Comparison of ENCODE assay signal across 14 cellular contexts in genomic region chr9:129455151-129455995, GRCh38.
DNase-seq lines count a peak whose midpoint lies in the region; ATAC-seq and TF ChIP-seq lines count a peak whose summit lies in the region.
"Had no signal": no experiment of that assay in that cellular context is flagged by ENCODE, and none has a peak within 500 bp of the region (broad histone marks: within the 10 kb centered on the region; RNA-seq: fewer than 3 reads in every experiment).

No MANE protein-coding gene starts in this region.

- H3K4me3 Mint-ChIP-seq in stimulated activated naive CD8-positive, alpha-beta T cell treated with anti-CD3 and anti-CD28 coated beads, Interleukin-15, Interleukin-2, amounts not matched to agents 100 ng/mL and 50 ng/mL, for 24 hours = no peak overlapping the region
- H3K4me3 Mint-ChIP-seq in Calu3 (ENCODE audit: low read depth, unreplicated experiment) = no peak overlapping the region
- H3K4me3 Mint-ChIP-seq: activated B cell treated with CpG ODN at 0.5 μM for 24 hours; stimulated activated memory B cell treated with anti-CD40 and anti-IgM and Interleukin-4, amounts not matched to agents 10 μg/mL and 1 μg/mL and 100 μg/mL, for 72 hours had no signal

- CTCF ChIA-PET in Calu3 (lab: Charles Lee) = interaction anchor here (0.8 kb wide), 1 partner anchor 120 kb away, joined by 5 read pairs; no protein-coding TSS in a partner anchor

- H3K36me3 ChIP-seq in SJCRH30 = no peaks in the 10 kb centered on the region
- no peaks in the 10 kb centered on the region for H3K36me3 ChIP-seq in hepatocyte (replicated peaks; ENCODE audit: insufficient read depth, low read depth)

- no peak for TF ChIP-seq CTCF in hepatocyte (IDR thresholded peaks at IDR 0.05; ENCODE audit: poor library complexity)
- TF ChIP-seq CTCF in Calu3 (IDR thresholded peaks at IDR 0.05; ENCODE audit: unreplicated experiment) = no peak

- H3K4me3 ChIP-seq in SJCRH30 (no peak overlapping the region), hepatocyte (no peak overlapping the region)

- H3K27me3 Mint-ChIP-seq in stimulated activated naive CD8-positive, alpha-beta T cell treated with anti-CD3 and anti-CD28 coated beads, Interleukin-15, Interleukin-2, amounts not matched to agents 100 ng/mL and 50 ng/mL, for 24 hours = no peaks in the 10 kb centered on the region
- H3K27me3 Mint-ChIP-seq in Calu3 (ENCODE audit: unreplicated experiment) = no peaks in the 10 kb centered on the region

- ATAC-seq in stimulated activated naive CD8-positive, alpha-beta T cell treated with anti-CD3 and anti-CD28 coated beads, Interleukin-15, Interleukin-2, amounts not matched to agents 100 U/mL and 50 U/mL, for 24 hours = no peak
- ATAC-seq in GM21786 (IDR thresholded peaks at IDR 0.05; ENCODE audit: unreplicated experiment) = no peak

- peaks cover 25% of the 10 kb centered on the region for H3K4me1 ChIP-seq in SJCRH30
- peaks cover 52% of the 10 kb centered on the region for H3K4me1 ChIP-seq in hepatocyte (ENCODE audit: insufficient read depth)

- no peaks in the 10 kb centered on the region for H4K20me1 ChIP-seq in hepatocyte (ENCODE audit: insufficient read depth, poor library complexity, severe bottlenecking)

- H3K4me1 Mint-ChIP-seq in stimulated activated naive CD8-positive, alpha-beta T cell treated with anti-CD3 and anti-CD28 coated beads, Interleukin-15, Interleukin-2, amounts not matched to agents 100 ng/mL and 50 ng/mL, for 24 hours (ENCODE audit: low read depth) = peaks cover 45% of the 10 kb centered on the region
- no peaks in the 10 kb centered on the region for H3K4me1 Mint-ChIP-seq in Calu3 (ENCODE audit: low read depth, unreplicated experiment)

- no peaks in the 10 kb centered on the region for H3K9me2 ChIP-seq in hepatocyte (replicated peaks; ENCODE audit: insufficient read depth)

- intact Hi-C loops in Calu3 (cut with micrococcal nuclease; ENCODE audit: unreplicated experiment) = no loop called here

- no peaks in the 10 kb centered on the region for H3K79me2 ChIP-seq in hepatocyte

- DNase-seq in stimulated activated naive CD8-positive, alpha-beta T cell treated with anti-CD3 and anti-CD28 coated beads, Interleukin-15, Interleukin-2, amounts not matched to agents 100 U/mL and 50 U/mL, for 24 hours = no peak
- DNase-seq in SJCRH30 (peak; percentile 63 to 82), hepatocyte (ENCODE audit: low spot score) (no peak), Calu3 (no peak), D341Med (ENCODE audit: low spot score) (no peak), NCI-H1092 (lab: John Stamatoyannopoulos, UW) (no peak)
- DNase-seq: activated B cell treated with CpG ODN at 0.5 μM for 24 hours; activated T-cell treated with anti-CD3 and anti-CD28 coated beads, Interleukin-2, amount 50 U/mL, for 48 hours; kidney; stimulated activated CD4-positive, alpha-beta T cell treated with anti-CD3 and anti-CD28 coated beads, Interleukin-4, amount 100 ng/mL, for 24 hours had no signal

- peak overlapping the region; percentile 55 for H3K4me2 ChIP-seq in hepatocyte

- no peak overlapping the region for H2AFZ ChIP-seq in hepatocyte

- no peak overlapping the region for H3K27ac ChIP-seq in SJCRH30
- H3K27ac ChIP-seq in hepatocyte = peak overlapping the region; percentile 83
- H3K27ac ChIP-seq: C4-2B had no signal

- no peaks in the 10 kb centered on the region for H3K36me3 Mint-ChIP-seq in stimulated activated naive CD8-positive, alpha-beta T cell treated with anti-CD3 and anti-CD28 coated beads, Interleukin-15, Interleukin-2, amounts not matched to agents 100 ng/mL and 50 ng/mL, for 24 hours (ENCODE audit: low read depth)
- peaks cover 7% of the 10 kb centered on the region for H3K36me3 Mint-ChIP-seq in Calu3 (ENCODE audit: insufficient read depth, unreplicated experiment)
- H3K36me3 Mint-ChIP-seq: stimulated activated memory B cell treated with anti-CD40 and anti-IgM and Interleukin-4, amounts not matched to agents 10 μg/mL and 1 μg/mL and 100 μg/mL, for 72 hours had no signal

- H3K27ac Mint-ChIP-seq in stimulated activated naive CD8-positive, alpha-beta T cell treated with anti-CD3 and anti-CD28 coated beads, Interleukin-15, Interleukin-2, amounts not matched to agents 100 ng/mL and 50 ng/mL, for 24 hours = peak overlapping the region; percentile 58
- no peak overlapping the region for H3K27ac Mint-ChIP-seq in Calu3 (ENCODE audit: unreplicated experiment)
- H3K27ac Mint-ChIP-seq: activated B cell treated with CpG ODN at 0.5 μM for 24 hours had no signal

- H3K9me3 Mint-ChIP-seq in stimulated activated naive CD8-positive, alpha-beta T cell treated with anti-CD3 and anti-CD28 coated beads, Interleukin-15, Interleukin-2, amounts not matched to agents 100 ng/mL and 50 ng/mL, for 24 hours = no peaks in the 10 kb centered on the region
- H3K9me3 Mint-ChIP-seq in Calu3 (ENCODE audit: low read depth, unreplicated experiment) = no peaks in the 10 kb centered on the region
- H3K9me3 Mint-ChIP-seq: activated B cell treated with CpG ODN at 0.5 μM for 24 hours had no signal

- 51% methylated on average over 19 of the region's 20 CpGs for WGBS in hepatocyte (ENCODE audit: low lambda C conversion rate, missing lambda C conversion rate)

- BruUV-seq in Calu3 (replicated peaks; lab: Mats Ljungman, UMichigan) = no TSS peak

- H3K27me3 ChIP-seq in SJCRH30 = peaks cover 12% of the 10 kb centered on the region; the same call in 1 of the 2 replicates
- H3K27me3 ChIP-seq in hepatocyte = no peaks in the 10 kb centered on the region

- no peaks in the 10 kb centered on the region for H3K9me3 ChIP-seq in SJCRH30 (replicated peaks)
- H3K9me3 ChIP-seq in hepatocyte (ENCODE audit: low read depth) = no peaks in the 10 kb centered on the region

Comparison
In these comparisons a context has a peak if more than half of its experiments do, and no peak if none do; other contexts are left out.
1. DNase-seq: peak in SJCRH30 (2 of 2); none in stimulated activated naive CD8-positive, alpha-beta T cell treated with anti-CD3 and anti-CD28 coated beads, Interleukin-15, Interleukin-2, amounts not matched to agents 100 U/mL and 50 U/mL, for 24 hours (single experiment), hepatocyte (single experiment), Calu3 (single experiment), D341Med (single experiment) and NCI-H1092 (single experiment).